ENCODE assay signal across 23 cellular contexts in the genomic region with DNA sequence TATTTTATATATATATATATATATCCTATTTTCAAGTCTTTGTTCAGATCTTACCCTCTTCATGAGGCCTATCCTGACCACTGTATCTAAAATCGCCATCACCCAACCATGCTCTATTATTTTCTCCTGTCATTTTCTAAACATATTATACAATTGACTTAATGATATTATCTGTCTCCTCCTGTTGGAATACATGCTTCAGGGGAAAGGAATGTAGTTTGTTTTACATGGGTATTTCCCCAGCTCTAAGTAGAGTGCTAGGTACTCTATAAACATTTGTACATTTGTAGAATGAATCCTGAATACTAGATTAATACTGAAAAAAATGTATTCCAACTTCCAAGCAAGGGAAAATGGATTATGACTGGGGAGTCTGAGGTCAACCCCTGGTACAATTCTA. TPM values are rescaled to one million over a fixed set of nuclear protein-coding genes. Genes with fewer than 3 reads are reported as not detected.
DNase-seq lines count a peak whose midpoint lies in the region; ATAC-seq and TF ChIP-seq lines count a peak whose summit lies in the region.
"Had no signal": no experiment of that assay in that cellular context is flagged by ENCODE, and none has a peak within 500 bp of the region (broad histone marks: within the 10 kb centered on the region; RNA-seq: fewer than 3 reads in every experiment).

No MANE protein-coding gene starts in this region.

- no peak for TF ChIP-seq CTCF in AG04450 (IDR thresholded peaks at IDR 0.05; ENCODE audit: low read depth, low read length)

- no peak overlapping the region for H3K4me3 Mint-ChIP-seq in activated T-cell treated with anti-CD3 and anti-CD28 coated beads, Interleukin-2, amount 50 U/mL, for 4 hours
- H3K4me3 Mint-ChIP-seq: B cell had no signal

- no peaks in the 10 kb centered on the region for H3K9me3 Mint-ChIP-seq in activated T-cell treated with anti-CD3 and anti-CD28 coated beads, Interleukin-2, amount 50 U/mL, for 4 hours

- H3K4me3 ChIP-seq in AG04450 (ENCODE audit: low read depth, low read length), result no peak overlapping the region

- no peaks in the 10 kb centered on the region for H3K27me3 ChIP-seq in AG04450 (ENCODE audit: control insufficient read depth, insufficient read depth, low read length)

- POLR2A ChIA-PET in AG04450 (lab: Yijun Ruan, JAX), result no interaction called here

- ATAC-seq in HG03175 (IDR thresholded peaks at IDR 0.05; ENCODE audit: unreplicated experiment), result no peak
- no peak for ATAC-seq in activated T-cell treated with anti-CD3 and anti-CD28 coated beads, Interleukin-2, amount 50 U/mL, for 4 hours
- ATAC-seq in GM19397 (IDR thresholded peaks at IDR 0.05; ENCODE audit: unreplicated experiment), result no peak
- ATAC-seq: HCT116 had no signal

- H3K9me3 ChIP-seq in AG04450 (ENCODE audit: control insufficient read depth, insufficient read depth, low read length), result no peaks in the 10 kb centered on the region

- DNase-seq in AG04450 (ENCODE audit: low read depth, low spot score), result peak; percentile 4
- DNase-seq in NCI-H226, result peak; percentile 18
- peak; percentile 13 for DNase-seq in astrocyte of the hippocampus (ENCODE audit: low read depth, low spot score)
- DNase-seq in iris pigment epithelial cell (ENCODE audit: low read depth), result peak; percentile 56
- DNase-seq in activated T-cell treated with anti-CD3 and anti-CD28 coated beads, Interleukin-2, amount 50 U/mL, for 4 hours, result no peak
- no peak for DNase-seq in activated CD4-positive, alpha-beta T cell treated with anti-CD3 and anti-CD28 coated beads, Interleukin-2, amount 50 U/mL, for 4 hours
- DNase-seq: 8988T, DMS 273 treated with DMSO at 0.1 percent for 48 hours, DND-41, GF-D8, GOT3, MM.1S, NCI-H1105 treated with DMSO at 0.1 percent for 48 hours, NCI-H1694, NCI-H2081 treated with DMSO at 0.1 percent for 48 hours, NCI-H510A, NCI-H748 treated with DMSO at 0.1 percent for 48 hours, OCI-M1, SHP77 had no signal

- CTCF ChIA-PET in AG04450 (lab: Charles Lee), result interaction anchor here (1.1 kb wide), 1 partner anchor 200 kb away, joined by 4 read pairs; a partner anchor contains a TSS

- H3K27ac ChIP-seq in AG04450 (ENCODE audit: low read depth, low read length), result no peak overlapping the region

- no peaks in the 10 kb centered on the region for H3K4me1 Mint-ChIP-seq in activated T-cell treated with anti-CD3 and anti-CD28 coated beads, Interleukin-2, amount 50 U/mL, for 4 hours (ENCODE audit: low read depth)
- H3K4me1 Mint-ChIP-seq: B cell had no signal

- H3K36me3 Mint-ChIP-seq in activated T-cell treated with anti-CD3 and anti-CD28 coated beads, Interleukin-2, amount 50 U/mL, for 4 hours (ENCODE audit: insufficient read depth), result peaks cover 37% of the 10 kb centered on the region

- no peaks in the 10 kb centered on the region for H3K27me3 Mint-ChIP-seq in activated T-cell treated with anti-CD3 and anti-CD28 coated beads, Interleukin-2, amount 50 U/mL, for 4 hours (ENCODE audit: low read depth)
- H3K27me3 Mint-ChIP-seq: B cell had no signal

RNA-seq across cellular contexts. Expression of a gene that starts 26.2 kb away (rescaled TPM):
- 11.1 and 12.1 TPM in 2 replicates for polyA plus RNA-seq in AG04450 (2011; rRNA removed)
- polyA minus RNA-seq in AG04450 (2011; rRNA and poly(A)+ RNA removed), result 16.9 and 28.8 TPM in 2 replicates
- 10 to 100 TPM; 13.9 to 18.1 (median 16.3) TPM for total RNA-seq in activated T-cell treated with anti-CD3 and anti-CD28 coated beads, Interleukin-2, amount 50 U/mL, for 4 hours

Comparison
In these comparisons a context has a peak if more than half of its experiments do, and no peak if none do; other contexts are left out.
1. DNase-seq: peak in AG04450 (single experiment), NCI-H226 (single experiment), astrocyte of the hippocampus (single experiment) and iris pigment epithelial cell (single experiment); none in activated T-cell treated with anti-CD3 and anti-CD28 coated beads, Interleukin-2, amount 50 U/mL, for 4 hours (single experiment) and activated CD4-positive, alpha-beta T cell treated with anti-CD3 and anti-CD28 coated beads, Interleukin-2, amount 50 U/mL, for 4 hours (0 of 2).